ENCODE assay signal across 12 cellular contexts in the genomic region with DNA sequence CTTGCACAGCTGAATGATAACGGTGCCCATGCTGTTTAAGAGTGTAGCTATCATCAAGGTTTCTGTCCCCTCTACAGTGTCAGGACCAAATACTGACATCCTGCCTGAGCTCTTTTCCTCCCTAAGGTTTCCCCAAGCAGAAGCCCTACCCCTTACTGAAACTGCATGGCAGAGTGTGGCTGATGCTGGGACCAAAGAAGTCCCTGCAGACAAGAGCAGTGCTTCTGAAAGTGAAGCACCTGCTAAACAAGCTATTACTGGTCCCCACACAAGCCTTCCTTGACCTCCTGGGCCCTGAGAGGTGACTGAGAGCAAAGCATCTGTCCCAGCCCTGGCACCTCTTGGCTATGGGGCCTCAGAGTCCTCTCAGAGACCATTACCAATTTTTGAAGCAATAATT. TPM values are rescaled to one million over a fixed set of nuclear protein-coding genes. Genes with fewer than 3 reads are reported as not detected.
DNase-seq lines count a peak whose midpoint lies in the region; ATAC-seq and TF ChIP-seq lines count a peak whose summit lies in the region.
"Had no signal": no experiment of that assay in that cellular context is flagged by ENCODE, and none has a peak within 500 bp of the region (broad histone marks: within the 10 kb centered on the region; RNA-seq: fewer than 3 reads in every experiment).

No MANE protein-coding gene starts in this region.

- H3K27ac Mint-ChIP-seq in natural killer cell treated with Interleukin-12 subunit alpha and Interleukin-12 subunit beta and Interleukin-15 and Interleukin-18, amount 100 ng/mL, for 72 hours: no peak overlapping the region

- no peak overlapping the region for H3K4me3 Mint-ChIP-seq in natural killer cell treated with Interleukin-12 subunit alpha and Interleukin-12 subunit beta and Interleukin-15 and Interleukin-18, amount 100 ng/mL, for 72 hours
- H3K4me3 Mint-ChIP-seq: activated T-cell treated with anti-CD3 and anti-CD28 coated beads, Interleukin-2, amount 50 U/mL, for 4 hours had no signal

- ATAC-seq in GM18502 (IDR thresholded peaks at IDR 0.05; ENCODE audit: poor library complexity, unreplicated experiment) (peak; percentile 60), GM21367 (IDR thresholded peaks at IDR 0.05; ENCODE audit: unreplicated experiment) (peak; percentile 48), HG02938 (IDR thresholded peaks at IDR 0.05; ENCODE audit: unreplicated experiment) (peak; percentile 27), HG03571 (IDR thresholded peaks at IDR 0.05; ENCODE audit: unreplicated experiment) (peak; percentile 42)
- no peak for ATAC-seq in natural killer cell treated with Interleukin-12 subunit alpha and Interleukin-12 subunit beta and Interleukin-15 and Interleukin-18, amount 100 ng/mL, for 72 hours
- ATAC-seq: activated T-cell treated with anti-CD3 and anti-CD28 coated beads, Interleukin-2, amount 50 U/mL, for 4 hours had no signal

- H3K4me3 ChIP-seq in Peyer's patch: no peak overlapping the region
- H3K4me3 ChIP-seq: esophagus squamous epithelium had no signal

- DNase-seq in activated effector memory CD4-positive, alpha-beta T cell treated with Interleukin-2 at 50 U/mL for 16 hours: no peak
- DNase-seq in Peyer's patch (no peak), NCI-H146 (lab: John Stamatoyannopoulos, UW) (no peak)
- no peak for DNase-seq in natural killer cell treated with Interleukin-12 subunit alpha and Interleukin-12 subunit beta and Interleukin-15 and Interleukin-18, amount 100 ng/mL, for 72 hours (ENCODE audit: low spot score)
- DNase-seq: activated T-cell treated with anti-CD3 and anti-CD28 coated beads, Interleukin-2, amount 50 U/mL, for 4 hours; esophagus squamous epithelium; NCI-H226 had no signal

- H3K27me3 Mint-ChIP-seq in natural killer cell treated with Interleukin-12 subunit alpha and Interleukin-12 subunit beta and Interleukin-15 and Interleukin-18, amount 100 ng/mL, for 72 hours: peaks cover 2 to 7% of the 10 kb centered on the region in 2 donors

- TF ChIP-seq POLR2A in Peyer's patch (IDR thresholded peaks at IDR 0.05): no peak

- H3K27me3 ChIP-seq in Peyer's patch: no peaks in the 10 kb centered on the region
- H3K27me3 ChIP-seq: esophagus squamous epithelium had no signal

- H3K9me3 ChIP-seq in Peyer's patch: no peaks in the 10 kb centered on the region
- H3K9me3 ChIP-seq: esophagus squamous epithelium had no signal

- no peak overlapping the region for H3K27ac ChIP-seq in Peyer's patch
- H3K27ac ChIP-seq: esophagus squamous epithelium had no signal

- no peaks in the 10 kb centered on the region for H3K4me1 Mint-ChIP-seq in natural killer cell treated with Interleukin-12 subunit alpha and Interleukin-12 subunit beta and Interleukin-15 and Interleukin-18, amount 100 ng/mL, for 72 hours (ENCODE audit: low read depth in 2 of 2)

- TF ChIP-seq CTCF in Peyer's patch (IDR thresholded peaks at IDR 0.05): no peak

- no peaks in the 10 kb centered on the region for H3K4me1 ChIP-seq in Peyer's patch
- H3K4me1 ChIP-seq: esophagus squamous epithelium had no signal

- no peaks in the 10 kb centered on the region for H3K36me3 ChIP-seq in Peyer's patch
- H3K36me3 ChIP-seq: esophagus squamous epithelium had no signal

- no peaks in the 10 kb centered on the region for H3K36me3 Mint-ChIP-seq in natural killer cell treated with Interleukin-12 subunit alpha and Interleukin-12 subunit beta and Interleukin-15 and Interleukin-18, amount 100 ng/mL, for 72 hours

- H3K9me3 Mint-ChIP-seq in natural killer cell treated with Interleukin-12 subunit alpha and Interleukin-12 subunit beta and Interleukin-15 and Interleukin-18, amount 100 ng/mL, for 72 hours: no peaks in the 10 kb centered on the region
- H3K9me3 Mint-ChIP-seq: activated T-cell treated with anti-CD3 and anti-CD28 coated beads, Interleukin-2, amount 50 U/mL, for 4 hours had no signal

RNA-seq across cellular contexts. Expression of gene CFAP90, which starts 56.1 kb away (rescaled TPM):
- total RNA-seq in Peyer's patch: not detected
- not detected for total RNA-seq in natural killer cell treated with Interleukin-12 subunit alpha and Interleukin-12 subunit beta and Interleukin-15 and Interleukin-18, amount 100 ng/mL, for 72 hours
- total RNA-seq: activated T-cell treated with anti-CD3 and anti-CD28 coated beads, Interleukin-2, amount 50 U/mL, for 4 hours; esophagus squamous epithelium; H4 had no signal

Comparison
In these comparisons a context has a peak if more than half of its experiments do, and no peak if none do; other contexts are left out.
1. ATAC-seq: peak in GM18502 (single experiment), GM21367 (single experiment), HG02938 (single experiment) and HG03571 (single experiment); none in natural killer cell treated with Interleukin-12 subunit alpha and Interleukin-12 subunit beta and Interleukin-15 and Interleukin-18, amount 100 ng/mL, for 72 hours (0 of 2).